8 cellular contexts compared by ENCODE assay signal in the genomic region with DNA sequence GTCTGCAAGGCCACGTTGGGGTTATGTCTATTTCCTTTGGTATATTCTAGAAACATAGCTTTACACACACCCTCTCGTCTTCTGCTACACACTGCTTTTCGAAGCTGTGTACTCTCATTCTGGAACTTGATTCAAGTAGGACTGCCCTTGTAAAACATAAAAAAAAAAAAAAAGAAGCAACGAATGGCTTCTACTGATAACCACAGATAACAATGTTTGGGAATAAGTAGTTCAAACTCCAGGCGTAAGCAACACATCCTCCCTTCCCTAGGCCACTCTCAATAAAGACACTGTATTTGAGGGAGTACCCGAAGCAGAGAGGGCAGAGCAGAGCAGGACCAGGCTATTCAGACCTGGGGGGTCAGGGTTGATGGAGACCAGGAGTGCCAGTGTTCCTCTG.
"Had no signal": no experiment of that assay in that cellular context is flagged by ENCODE, and none has a peak within 500 bp of the region (broad histone marks: within the 10 kb centered on the region; RNA-seq: fewer than 3 reads in every experiment).

No MANE protein-coding gene starts in this region.

- DNase-seq: GDM1, GF-D8 had no signal

- ATAC-seq: GM12878 had no signal

- FAIRE-seq: G401.6, GM12878, GM12891, GM12892, GM18507, GM19239 had no signal

- H3K4me3 ChIP-seq: GM12878 had no signal
